8 cellular contexts compared by ENCODE assay signal in genomic region chr2:231673348-231673770, GRCh38. TPM values are rescaled to one million over a fixed set of nuclear protein-coding genes. Genes with fewer than 3 reads are reported as not detected.
DNase-seq lines count a peak whose midpoint lies in the region; ATAC-seq and TF ChIP-seq lines count a peak whose summit lies in the region.

No MANE protein-coding gene starts in this region.

- H3K4me1 ChIP-seq in ES-I3 (ENCODE audit: insufficient read depth, low read length), result peaks cover 29% of the 10 kb centered on the region

- no peaks in the 10 kb centered on the region for H3K9me3 ChIP-seq in ES-I3 (ENCODE audit: control insufficient read depth, insufficient read depth, low read length)

- H3K9ac ChIP-seq in ES-I3 (ENCODE audit: low read depth, low read length), result peak overlapping the region; percentile 63

- TF ChIP-seq CTCF in neural crest cell (conservative IDR thresholded peaks at IDR 0.05), result no peak

- H3K4me3 Mint-ChIP-seq in neural crest cell, result peak overlapping the region; percentile 81
- no peak overlapping the region for H3K4me3 Mint-ChIP-seq in activated T-cell treated with anti-CD3 and anti-CD28 coated beads, Interleukin-2, amount 50 U/mL, for 24 hours

- no peaks in the 10 kb centered on the region for H3K36me3 ChIP-seq in ES-I3 (ENCODE audit: insufficient read depth, low read length)

- no peaks in the 10 kb centered on the region for H3K9me3 Mint-ChIP-seq in neural crest cell
- no peaks in the 10 kb centered on the region for H3K9me3 Mint-ChIP-seq in activated T-cell treated with anti-CD3 and anti-CD28 coated beads, Interleukin-2, amount 50 U/mL, for 24 hours

- peaks cover 30% of the 10 kb centered on the region for H3K4me1 Mint-ChIP-seq in neural crest cell
- H3K4me1 Mint-ChIP-seq in activated T-cell treated with anti-CD3 and anti-CD28 coated beads, Interleukin-2, amount 50 U/mL, for 24 hours (ENCODE audit: low read depth), result peaks cover 11% of the 10 kb centered on the region

- DNase-seq in NCI-H460 (ENCODE audit: extremely low read depth, low read depth) (peak; percentile 86), ecto neural progenitor cell (ENCODE audit: low spot score) (peak; percentile 85), neural crest cell (ENCODE audit: low read depth, low spot score) (no peak), SKM-1 treated with dmso at 0.1 percent for 144 hours (lab: John Stamatoyannopoulos, UW; ENCODE audit: unreplicated experiment) (no peak)
- DNase-seq in activated T-cell treated with anti-CD3 and anti-CD28 coated beads, Interleukin-2, amount 50 U/mL, for 24 hours, result no peak

- no peak for ATAC-seq in GM18907 (IDR thresholded peaks at IDR 0.05; ENCODE audit: unreplicated experiment)
- no peak for ATAC-seq in GM18520 (IDR thresholded peaks at IDR 0.05; ENCODE audit: unreplicated experiment)

- peak overlapping the region; percentile 93 for H3K27ac Mint-ChIP-seq in neural crest cell (ENCODE audit: unreplicated experiment)
- no peak overlapping the region for H3K27ac Mint-ChIP-seq in activated T-cell treated with anti-CD3 and anti-CD28 coated beads, Interleukin-2, amount 50 U/mL, for 24 hours

- H3K36me3 Mint-ChIP-seq in neural crest cell (ENCODE audit: low read depth), result no peaks in the 10 kb centered on the region
- H3K36me3 Mint-ChIP-seq in activated T-cell treated with anti-CD3 and anti-CD28 coated beads, Interleukin-2, amount 50 U/mL, for 24 hours (ENCODE audit: low read depth), result no peaks in the 10 kb centered on the region

- no peaks in the 10 kb centered on the region for H3K27me3 Mint-ChIP-seq in neural crest cell (ENCODE audit: low read depth)
- H3K27me3 Mint-ChIP-seq in activated T-cell treated with anti-CD3 and anti-CD28 coated beads, Interleukin-2, amount 50 U/mL, for 24 hours, result no peaks in the 10 kb centered on the region

RNA-seq across cellular contexts. Expression of gene PTMA, which starts 35.0 kb away (rescaled TPM):
- 1,434 and 1,752 TPM in 2 replicates for total RNA-seq in NCI-H460 (2014; rRNA removed; shearing (Covaris generic))
- polyA plus RNA-seq in NCI-H460 (2014; cell fraction: nucleus; rRNA removed), result 1,011 and 1,252 TPM in 2 replicates
- 1,415 and 1,529 TPM in 2 replicates for total RNA-seq in neural crest cell

Comparison
In these comparisons a context has a peak if more than half of its experiments do, and no peak if none do; other contexts are left out.
1. DNase-seq: peak in NCI-H460 (single experiment) and ecto neural progenitor cell (single experiment); none in neural crest cell (single experiment), activated T-cell treated with anti-CD3 and anti-CD28 coated beads, Interleukin-2, amount 50 U/mL, for 24 hours (single experiment) and SKM-1 treated with dmso at 0.1 percent for 144 hours (single experiment).